Comparison of ENCODE assay signal across 31 cellular contexts in genomic region chr2:133004623-133005022, GRCh38.
"Had no signal": no experiment of that assay in that cellular context is flagged by ENCODE, and none has a peak within 500 bp of the region (broad histone marks: within the 10 kb centered on the region; RNA-seq: fewer than 3 reads in every experiment).

No MANE protein-coding gene starts in this region.

- FAIRE-seq: endothelial cell of umbilical vein, islet of Langerhans, TTC549 had no signal

- H3K4me3 Mint-ChIP-seq: activated CD4-positive, alpha-beta memory T cell treated with anti-CD3 and anti-CD28 coated beads, Interleukin-2, amount 10 ng/mL, durations not matched to agents 7 days and 5 days; activated CD4-positive, alpha-beta T cell treated with anti-CD3 and anti-CD28 coated beads, Interleukin-2, amount 10 ng/mL, durations not matched to agents 7 days and 5 days; activated naive CD4-positive, alpha-beta T cell treated with anti-CD3 and anti-CD28 coated beads, Interleukin-2, amount 10 ng/mL, durations not matched to agents 7 days and 5 days; activated naive CD8-positive, alpha-beta T cell treated with anti-CD3 and anti-CD28 coated beads, Interleukin-2, amount 10 ng/mL, durations not matched to agents 7 days and 5 days; activated T-cell treated with anti-CD3 and anti-CD28 coated beads, Interleukin-2, amount 50 U/mL, for 24 hours; effector memory CD8-positive, alpha-beta T cell; nephron; T-helper 2 cell treated with Interferon-gamma antibody and Interleukin-4, amounts not matched to agents 5 μg/mL and 100 μg/mL, for 36 hours had no signal

- ATAC-seq: effector memory CD8-positive, alpha-beta T cell; heart right ventricle; mucosa of descending colon; sciatic nerve; stimulated activated naive CD8-positive, alpha-beta T cell treated with anti-CD3 and anti-CD28 coated beads, Interleukin-15, Interleukin-2, amounts not matched to agents 100 U/mL and 50 U/mL, for 24 hours had no signal

- H3K4me1 Mint-ChIP-seq: activated CD4-positive, alpha-beta memory T cell treated with anti-CD3 and anti-CD28 coated beads, Interleukin-2, amount 10 ng/mL, durations not matched to agents 7 days and 5 days; activated CD4-positive, alpha-beta T cell treated with anti-CD3 and anti-CD28 coated beads, Interleukin-2, amount 10 ng/mL, durations not matched to agents 7 days and 5 days; activated naive CD4-positive, alpha-beta T cell treated with anti-CD3 and anti-CD28 coated beads, Interleukin-2, amount 10 ng/mL, durations not matched to agents 7 days and 5 days; activated naive CD8-positive, alpha-beta T cell treated with anti-CD3 and anti-CD28 coated beads, Interleukin-2, amount 10 ng/mL, durations not matched to agents 7 days and 5 days; nephron had no signal

- H3K4me1 ChIP-seq: heart right ventricle, left ventricle myocardium inferior, prostate gland, testis, transverse colon had no signal

- DNase-seq: activated CD4-positive, alpha-beta memory T cell treated with anti-CD3 and anti-CD28 coated beads, Interleukin-2, amount 10 ng/mL, durations not matched to agents 7 days and 5 days; activated CD4-positive, alpha-beta T cell treated with anti-CD3 and anti-CD28 coated beads for 1 hour; activated CD4-positive, alpha-beta T cell treated with anti-CD3 and anti-CD28 coated beads, Interleukin-2, amount 10 ng/mL, durations not matched to agents 7 days and 5 days; activated CD8-positive, alpha-beta memory T cell treated with anti-CD3 and anti-CD28 coated beads, Interleukin-2, amount 50 U/mL, for 48 hours; activated gamma-delta T cell; activated naive CD4-positive, alpha-beta T cell treated with anti-CD3 and anti-CD28 coated beads, Interleukin-2, amount 10 ng/mL, durations not matched to agents 7 days and 5 days; activated naive CD8-positive, alpha-beta T cell treated with anti-CD3 and anti-CD28 coated beads, Interleukin-2, amount 10 ng/mL, durations not matched to agents 7 days and 5 days; activated T-cell treated with anti-CD3 and anti-CD28 coated beads, Interleukin-2, amount 50 U/mL, for 24 hours; amygdala; caudate nucleus; cortex of kidney; effector memory CD8-positive, alpha-beta T cell; heart right ventricle; left ventricle myocardium inferior; ovary; retina; stimulated activated CD4-positive, alpha-beta T cell treated with anti-CD3 and anti-CD28 coated beads, Interleukin-12 subunit alpha, Interleukin-12 subunit beta, amount 100 ng/mL, for 4 hours; stimulated activated CD4-positive, alpha-beta T cell treated with anti-CD3 and anti-CD28 coated beads, Interleukin-4, amount 100 ng/mL, for 1 hour; stimulated activated naive CD8-positive, alpha-beta T cell treated with anti-CD3 and anti-CD28 coated beads, Interleukin-15, Interleukin-2, amounts not matched to agents 100 U/mL and 50 U/mL, for 24 hours; testis; transverse colon had no signal

- H3K27ac Mint-ChIP-seq: activated CD4-positive, alpha-beta memory T cell treated with anti-CD3 and anti-CD28 coated beads, Interleukin-2, amount 10 ng/mL, durations not matched to agents 7 days and 5 days; activated CD4-positive, alpha-beta T cell treated with anti-CD3 and anti-CD28 coated beads, Interleukin-2, amount 10 ng/mL, durations not matched to agents 7 days and 5 days; activated naive CD4-positive, alpha-beta T cell treated with anti-CD3 and anti-CD28 coated beads, Interleukin-2, amount 10 ng/mL, durations not matched to agents 7 days and 5 days; activated naive CD8-positive, alpha-beta T cell treated with anti-CD3 and anti-CD28 coated beads, Interleukin-2, amount 10 ng/mL, durations not matched to agents 7 days and 5 days; activated T-cell treated with anti-CD3 and anti-CD28 coated beads, Interleukin-2, amount 50 U/mL, for 24 hours; effector memory CD8-positive, alpha-beta T cell; nephron; T-helper 2 cell treated with Interferon-gamma antibody and Interleukin-4, amounts not matched to agents 5 μg/mL and 100 μg/mL, for 36 hours had no signal

- H3K4me3 ChIP-seq: heart right ventricle, left ventricle myocardium inferior, lung, mucosa of descending colon, ovary, prostate gland, skin epidermis, testis, transverse colon had no signal

- H3K27ac ChIP-seq: heart right ventricle, left ventricle myocardium inferior, ovary, prostate gland, skin epidermis, testis, transverse colon had no signal

- H3K36me3 Mint-ChIP-seq: activated naive CD4-positive, alpha-beta T cell treated with anti-CD3 and anti-CD28 coated beads, Interleukin-2, amount 10 ng/mL, durations not matched to agents 7 days and 5 days; activated naive CD8-positive, alpha-beta T cell treated with anti-CD3 and anti-CD28 coated beads, Interleukin-2, amount 10 ng/mL, durations not matched to agents 7 days and 5 days had no signal

- H3K36me3 ChIP-seq: heart right ventricle, left ventricle myocardium inferior, ovary, prostate gland, transverse colon had no signal

- H3K9me3 ChIP-seq: ovary, prostate gland, testis had no signal

- H3K27me3 ChIP-seq: heart right ventricle, ovary, testis, transverse colon had no signal

- H3K27me3 Mint-ChIP-seq: activated CD4-positive, alpha-beta memory T cell treated with anti-CD3 and anti-CD28 coated beads, Interleukin-2, amount 10 ng/mL, durations not matched to agents 7 days and 5 days; activated CD4-positive, alpha-beta T cell treated with anti-CD3 and anti-CD28 coated beads, Interleukin-2, amount 10 ng/mL, durations not matched to agents 7 days and 5 days; activated naive CD4-positive, alpha-beta T cell treated with anti-CD3 and anti-CD28 coated beads, Interleukin-2, amount 10 ng/mL, durations not matched to agents 7 days and 5 days; activated naive CD8-positive, alpha-beta T cell treated with anti-CD3 and anti-CD28 coated beads, Interleukin-2, amount 10 ng/mL, durations not matched to agents 7 days and 5 days; activated T-cell treated with anti-CD3 and anti-CD28 coated beads, Interleukin-2, amount 50 U/mL, for 24 hours; effector memory CD8-positive, alpha-beta T cell had no signal
